In genomic region chr11:47257178-47257517, GRCh38 we compare ENCODE assay signal across 12 cellular contexts. TPM values are rescaled to one million over a fixed set of nuclear protein-coding genes. Genes with fewer than 3 reads are reported as not detected.
A peak's percentile ranks its signal among the peaks of the same experiment; 100 is the strongest.
DNase-seq lines count a peak whose midpoint lies in the region; TF ChIP-seq lines count a peak whose summit lies in the region.
"Had no signal": no experiment of that assay in that cellular context is flagged by ENCODE, and none has a peak within 500 bp of the region (broad histone marks: within the 10 kb centered on the region; RNA-seq: fewer than 3 reads in every experiment).

No MANE protein-coding gene starts in this region.

- H3K4me3 Mint-ChIP-seq in endodermal cell = peak overlapping the region; percentile 54
- H3K4me3 Mint-ChIP-seq: activated CD4-positive, alpha-beta T cell treated with anti-CD3 and anti-CD28 coated beads, Interleukin-2, amount 10 ng/mL, durations not matched to agents 7 days and 5 days; activated naive CD8-positive, alpha-beta T cell had no signal

- TF ChIP-seq EP300 in transverse colon (IDR thresholded peaks at IDR 0.05; ENCODE audit: low read depth) = no peak

- H3K4me3 ChIP-seq in endodermal cell (ENCODE audit: low read length) (peak overlapping the region; percentile 62), muscle layer of duodenum (ENCODE audit: low read depth in 1 of 2, low read length in 2 of 2) (peak overlapping the region; percentile 48 to 66), transverse colon (peak overlapping the region in 2 of 4 donors; percentile 11 to 41)

- intact Hi-C loops in transverse colon (cut with DNase I; ENCODE audit: low total_unique reads) = no loop called here

- H3K36me3 ChIP-seq in endodermal cell (ENCODE audit: control insufficient read depth, insufficient read depth, low read length) (no peaks in the 10 kb centered on the region), muscle layer of duodenum (ENCODE audit: control insufficient read depth in 1 of 2, insufficient read depth in 2 of 2, low read length in 2 of 2) (no peaks in the 10 kb centered on the region), transverse colon (no peaks in the 10 kb centered on the region)

- H3K27ac Mint-ChIP-seq in endodermal cell = peak overlapping the region; percentile 94
- H3K27ac Mint-ChIP-seq: activated CD4-positive, alpha-beta T cell treated with anti-CD3 and anti-CD28 coated beads, Interleukin-2, amount 10 ng/mL, durations not matched to agents 7 days and 5 days; activated naive CD8-positive, alpha-beta T cell had no signal

- H3K36me3 Mint-ChIP-seq in endodermal cell (ENCODE audit: low read depth) = no peaks in the 10 kb centered on the region
- H3K36me3 Mint-ChIP-seq: activated naive CD8-positive, alpha-beta T cell had no signal

- in situ Hi-C loops in transverse colon (cut with MboI; ENCODE audit: low pct_ligation_motif_present in 1 of 4, low pct_unique_long_range_greater_than_20kb in 1 of 4, low sequenced_read_pairs in 3 of 4) = loop anchor here in 1 of 4 donors (5.0 kb wide), 1 partner anchor 80 kb away; the partner anchor contains the start of gene ARFGAP2

- no peak for TF ChIP-seq CTCF in endodermal cell (conservative IDR thresholded peaks at IDR 0.05)
- no peak for TF ChIP-seq CTCF in transverse colon (IDR thresholded peaks at IDR 0.05)

- H3K9me3 Mint-ChIP-seq in endodermal cell = no peaks in the 10 kb centered on the region
- H3K9me3 Mint-ChIP-seq: activated CD4-positive, alpha-beta T cell treated with anti-CD3 and anti-CD28 coated beads, Interleukin-2, amount 10 ng/mL, durations not matched to agents 7 days and 5 days had no signal

- DNase-seq in NCI-H146 (lab: John Stamatoyannopoulos, UW) (peak; percentile 11), NCI-H146 treated with DMSO at 0.1 percent for 48 hours (lab: John Stamatoyannopoulos, UW; ENCODE audit: unreplicated experiment) (no peak), endodermal cell (no peak), transverse colon (no peak), NCI-H1092 (lab: John Stamatoyannopoulos, UW) (no peak), NCI-H2081 treated with DMSO at 0.1 percent for 48 hours (lab: John Stamatoyannopoulos, UW) (no peak)
- no peak for DNase-seq in activated CD8-positive, alpha-beta memory T cell treated with anti-CD3 and anti-CD28 coated beads, Interleukin-2, amount 50 U/mL, for 48 hours
- DNase-seq: activated CD4-positive, alpha-beta T cell treated with anti-CD3 and anti-CD28 coated beads, Interleukin-2, amount 10 ng/mL, durations not matched to agents 7 days and 5 days; stimulated activated naive CD4-positive, alpha-beta T cell treated with Interleukin-2 at 50 U/mL for 16 hours had no signal

- no peaks in the 10 kb centered on the region for H3K27me3 Mint-ChIP-seq in endodermal cell (ENCODE audit: insufficient read depth)
- H3K27me3 Mint-ChIP-seq: activated CD4-positive, alpha-beta T cell treated with anti-CD3 and anti-CD28 coated beads, Interleukin-2, amount 10 ng/mL, durations not matched to agents 7 days and 5 days; activated naive CD8-positive, alpha-beta T cell had no signal

- H3K4me1 Mint-ChIP-seq in endodermal cell = peaks cover 24% of the 10 kb centered on the region

- WGBS in endodermal cell (ENCODE audit: insufficient coverage in 1 of 2, insufficient read length in 1 of 2), 2 experiments = 77 to 78% methylated on average over 1 to 2 of the region's 2 CpGs
- WGBS in transverse colon (ENCODE audit: low coverage in 1 of 2), 2 donors = 57% methylated on average over 2 of the region's 2 CpGs; no CpG with 5 or more reads in 1 of the 2 donors

- H3K27ac ChIP-seq in endodermal cell (ENCODE audit: low read depth, low read length) (peak overlapping the region; percentile 76), muscle layer of duodenum (ENCODE audit: low read length) (peak overlapping the region; percentile 80), transverse colon (peak overlapping the region; percentile 73 to 88 (median 82))
- H3K27ac ChIP-seq: 22Rv1 had no signal

- H3K4me1 ChIP-seq in endodermal cell (ENCODE audit: control insufficient read depth, insufficient read depth, low read length) = no peaks in the 10 kb centered on the region
- peaks cover 27 to 50% of the 10 kb centered on the region in 2 donors for H3K4me1 ChIP-seq in muscle layer of duodenum (ENCODE audit: control insufficient read depth in 1 of 2, insufficient read depth in 2 of 2, low read length in 2 of 2)
- H3K4me1 ChIP-seq in transverse colon = peaks cover 26 to 67% (median 54%) of the 10 kb centered on the region in 4 donors

- no peak for TF ChIP-seq POLR2A in transverse colon (IDR thresholded peaks at IDR 0.05)

- H3K27me3 ChIP-seq in endodermal cell (ENCODE audit: control insufficient read depth, insufficient read depth, low read length, poor library complexity, severe bottlenecking) = no peaks in the 10 kb centered on the region
- no peaks in the 10 kb centered on the region for H3K27me3 ChIP-seq in muscle layer of duodenum (ENCODE audit: low read depth, low read length)
- no peaks in the 10 kb centered on the region for H3K27me3 ChIP-seq in transverse colon

- H3K9ac ChIP-seq in endodermal cell (ENCODE audit: extremely low read depth, low read length, poor library complexity, severe bottlenecking) = peak overlapping the region; percentile 15

- H3K9me3 ChIP-seq in endodermal cell (ENCODE audit: control insufficient read depth, low read length) = no peaks in the 10 kb centered on the region
- no peaks in the 10 kb centered on the region for H3K9me3 ChIP-seq in muscle layer of duodenum (ENCODE audit: control insufficient read depth in 1 of 2, low read length in 2 of 2)
- no peaks in the 10 kb centered on the region for H3K9me3 ChIP-seq in transverse colon

RNA-seq across cellular contexts. Expression of gene NR1H3, which starts 0.6 kb away (rescaled TPM):
- total RNA-seq in endodermal cell (10 to 100 TPM; 29.4 to 34.6 TPM), transverse colon (100 to 1,000 TPM in 3 of 4 donors, 10 to 100 TPM in 1; 28.7 to 124 (median 113) TPM)
- polyA plus RNA-seq in endodermal cell (2013, experiment 1 of 2) = 19.1 TPM
- polyA plus RNA-seq in endodermal cell (2013, experiment 2 of 2) = 17.6 TPM

RNA-seq across cellular contexts. Expression of gene ACP2, which starts 8.5 kb away (rescaled TPM):
- total RNA-seq in endodermal cell (10 to 100 TPM; 42.9 to 45.9 TPM), transverse colon (100 to 1,000 TPM in 1 of 4 donors, 10 to 100 TPM in 3; 66.3 to 120 (median 88.9) TPM)
- polyA plus RNA-seq in endodermal cell (2013, experiment 1 of 2) = 34.7 TPM
- polyA plus RNA-seq in endodermal cell (2013, experiment 2 of 2) = 28.7 TPM

RNA-seq across cellular contexts. Expression of gene MADD, which starts 12.8 kb away (rescaled TPM):
- total RNA-seq in endodermal cell = 10 to 100 TPM; 30.2 to 36.0 TPM
- polyA plus RNA-seq in endodermal cell (2013, experiment 1 of 2) = 35.6 TPM
- 30.8 TPM for polyA plus RNA-seq in endodermal cell (2013, experiment 2 of 2)
- 100 to 1,000 TPM in 1 of 4 donors, 10 to 100 TPM in 3; 64.3 to 285 (median 71.8) TPM for total RNA-seq in transverse colon

RNA-seq across cellular contexts. Expression of gene DDB2, which starts 42.4 kb away (rescaled TPM):
- total RNA-seq in endodermal cell (10 to 100 TPM; 20.9 to 31.2 TPM), transverse colon (10 to 100 TPM in 3 of 4 donors, 1 to 10 TPM in 1; 8.6 to 45.4 (median 28.6) TPM)
- 72.6 TPM for polyA plus RNA-seq in endodermal cell (2013, experiment 1 of 2)
- polyA plus RNA-seq in endodermal cell (2013, experiment 2 of 2) = 69.3 TPM
